Comparison of ENCODE assay signal across 9 cellular contexts in the genomic region with DNA sequence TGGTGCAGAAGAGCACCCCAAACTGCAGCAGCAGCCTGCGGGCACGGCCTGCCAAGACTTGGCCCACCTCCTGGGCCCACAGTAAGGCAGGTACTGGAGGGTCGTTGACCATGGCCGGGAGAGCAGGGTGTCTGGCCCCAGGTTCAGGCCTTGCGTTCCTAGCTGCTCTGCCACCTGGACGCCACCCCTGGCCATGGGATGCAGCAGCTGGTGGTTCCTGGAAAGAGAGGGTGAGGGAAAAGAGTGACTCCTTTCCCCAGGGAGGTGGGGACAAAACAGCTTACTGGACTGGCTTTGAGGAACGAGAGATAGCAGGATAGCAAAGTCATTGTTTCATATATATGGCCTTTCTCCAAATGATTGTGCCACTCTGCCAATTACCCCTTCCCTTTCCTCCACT. TPM values are rescaled to one million over a fixed set of nuclear protein-coding genes. Genes with fewer than 3 reads are reported as not detected.
DNase-seq lines count a peak whose midpoint lies in the region; ATAC-seq and TF ChIP-seq lines count a peak whose summit lies in the region.
"Had no signal": no experiment of that assay in that cellular context is flagged by ENCODE, and none has a peak within 500 bp of the region (broad histone marks: within the 10 kb centered on the region; RNA-seq: fewer than 3 reads in every experiment).

No MANE protein-coding gene starts in this region.

- H3K36me3 ChIP-seq in mammary epithelial cell (ENCODE audit: insufficient read depth, low read length) (no peaks in the 10 kb centered on the region), mesodermal cell (ENCODE audit: control insufficient read depth, insufficient read depth, low read length) (peaks cover 60% of the 10 kb centered on the region)

- in situ Hi-C loops in mammary epithelial cell (cut with MboI; ENCODE audit: low sequenced_read_pairs in 2 of 2): loop anchor here in 1 of 2 donors (25.0 kb wide), 1 partner anchor 918 kb away; a partner anchor contains a TSS

- H3K27ac ChIP-seq in mammary epithelial cell (ENCODE audit: insufficient read depth, low read depth, low read length) (peak overlapping the region; percentile 98), mesodermal cell (ENCODE audit: low read depth, low read length, severe bottlenecking) (peak overlapping the region; percentile 80)

- H3K4me3 Mint-ChIP-seq in Calu3 (ENCODE audit: low read depth, unreplicated experiment): peak overlapping the region; percentile 98

- peaks cover 24% of the 10 kb centered on the region for H3K4me1 Mint-ChIP-seq in Calu3 (ENCODE audit: low read depth, unreplicated experiment)

- BruUV-seq in Calu3 (replicated peaks; lab: Mats Ljungman, UMichigan): no TSS peak
- no TSS peak for BruUV-seq in mammary epithelial cell (replicated peaks; lab: Mats Ljungman, UMichigan)

- intact Hi-C loops in Calu3 (cut with micrococcal nuclease; ENCODE audit: unreplicated experiment): no loop called here
- intact Hi-C loops in mammary epithelial cell (cut with micrococcal nuclease): no loop called here

- CTCF ChIA-PET in Calu3 (lab: Charles Lee) (interaction anchor here (1.3 kb wide), 1 partner anchor 114 kb away, joined by 4 read pairs; a partner anchor contains a TSS), mammary epithelial cell (lab: Charles Lee; ENCODE audit: low non-redundant PET) (no interaction called here)

- H2AFZ ChIP-seq in mammary epithelial cell (ENCODE audit: low read depth, low read length): peak overlapping the region; percentile 80

- H3K9ac ChIP-seq in mammary epithelial cell (ENCODE audit: insufficient read depth, low read length): peak overlapping the region; percentile 97

- peaks cover 3% of the 10 kb centered on the region for H3K79me2 ChIP-seq in mammary epithelial cell (ENCODE audit: insufficient read depth, low read length)

- peak overlapping the region; percentile 86 for H3K27ac Mint-ChIP-seq in Calu3 (ENCODE audit: unreplicated experiment)

- H3K9me3 Mint-ChIP-seq in Calu3 (ENCODE audit: low read depth, unreplicated experiment): no peaks in the 10 kb centered on the region

- no peaks in the 10 kb centered on the region for H3K27me3 ChIP-seq in mammary epithelial cell (ENCODE audit: insufficient read depth, low read length)

- H3K4me1 ChIP-seq in mammary epithelial cell (ENCODE audit: insufficient read depth, low read length) (peaks cover 31% of the 10 kb centered on the region), mesodermal cell (ENCODE audit: control insufficient read depth, insufficient read depth, low read length, poor library complexity, severe bottlenecking) (peaks cover 3% of the 10 kb centered on the region)

- TF ChIP-seq CTCF in Calu3 (IDR thresholded peaks at IDR 0.05; ENCODE audit: unreplicated experiment) (no peak), mammary epithelial cell (conservative IDR thresholded peaks at IDR 0.05 in 1 of 2, IDR thresholded peaks at IDR 0.05 in 1 of 2; ENCODE audit: extremely low read depth in 1 of 2, insufficient read depth in 1 of 2, low read depth in 1 of 2, low read length in 2 of 2) (peak; percentile 10 to 28)

- WGBS in mammary epithelial cell (ENCODE audit: low coverage, missing lambda C conversion rate): 5% methylated on average over 7 of the region's 7 CpGs
- WGBS in mesodermal cell (ENCODE audit: insufficient coverage in 2 of 2), 2 experiments: 75 to 88% methylated on average over 5 to 6 of the region's 7 CpGs

- peak overlapping the region; percentile 70 to 89 (median 85) for H3K4me3 ChIP-seq in mammary epithelial cell (replicated peaks in 1 of 3; ENCODE audit: insufficient read depth in 1 of 3, low read depth in 2 of 3, low read length in 3 of 3)
- peak overlapping the region; percentile 51 for H3K4me3 ChIP-seq in mesodermal cell (ENCODE audit: extremely low read depth, insufficient read depth, low read length, poor library complexity, severe bottlenecking)

- peaks cover 71% of the 10 kb centered on the region for H3K36me3 Mint-ChIP-seq in Calu3 (ENCODE audit: insufficient read depth, unreplicated experiment)

- no peak for ATAC-seq in GM18858 (IDR thresholded peaks at IDR 0.05; ENCODE audit: unreplicated experiment)
- no peak for ATAC-seq in GM18868 (IDR thresholded peaks at IDR 0.05; ENCODE audit: unreplicated experiment)

- H3K9me3 ChIP-seq in mammary epithelial cell (replicated peaks; ENCODE audit: insufficient read depth, low read length): no peaks in the 10 kb centered on the region
- H3K9me3 ChIP-seq in mesodermal cell (ENCODE audit: control insufficient read depth, low read length): no peaks in the 10 kb centered on the region

- no peaks in the 10 kb centered on the region for H4K20me1 ChIP-seq in mammary epithelial cell (ENCODE audit: insufficient read depth, low read length)

- H3K4me2 ChIP-seq in mammary epithelial cell (ENCODE audit: insufficient read depth, low read depth, low read length): peak overlapping the region; percentile 84

- DNase-seq in Calu3 (peak; percentile 29), NCI-H146 (lab: John Stamatoyannopoulos, UW) (peak; percentile 55), mammary epithelial cell (peak; percentile 37), NCI-H1436 (lab: John Stamatoyannopoulos, UW) (no peak), SIG-M5 (lab: John Stamatoyannopoulos, UW) (no peak)

- no peaks in the 10 kb centered on the region for H3K27me3 Mint-ChIP-seq in Calu3 (ENCODE audit: unreplicated experiment)

- dilution Hi-C loops in mammary epithelial cell (cut with HindIII; ENCODE audit: low sequenced_read_pairs): no loop called here

RNA-seq across cellular contexts. Expression of a gene that starts 1.8 kb away (rescaled TPM):
- 71.5 and 88.0 TPM in 2 replicates for total RNA-seq in Calu3 (2022)
- total RNA-seq in mammary epithelial cell: 10 to 100 TPM; 30.0 to 44.2 TPM
- polyA plus RNA-seq in mammary epithelial cell: 58.9 TPM
- polyA minus RNA-seq in mammary epithelial cell: 147 TPM
- polyA plus RNA-seq in mesodermal cell (2013, experiment 1 of 2): 103 TPM
- polyA plus RNA-seq in mesodermal cell (2013, experiment 2 of 2): 81.6 TPM

RNA-seq across cellular contexts. Expression of a gene that starts 2.1 kb away (rescaled TPM):
- total RNA-seq in Calu3 (2022) (not detected in 2 replicates), mammary epithelial cell (not detected)
- 0.07 TPM for polyA plus RNA-seq in mammary epithelial cell
- polyA minus RNA-seq in mammary epithelial cell: not detected
- polyA plus RNA-seq in mesodermal cell (2013, experiment 1 of 2): 4.0 TPM
- 1.5 TPM for polyA plus RNA-seq in mesodermal cell (2013, experiment 2 of 2)
- total RNA-seq: SK-MEL-5 had no signal

RNA-seq across cellular contexts. Expression of a gene that starts 16.1 kb away (rescaled TPM):
- total RNA-seq in Calu3 (2022): 0.71 and 1.5 TPM in 2 replicates
- under 1 TPM; 0.24 to 0.33 TPM for total RNA-seq in mammary epithelial cell
- polyA plus RNA-seq in mammary epithelial cell: 0.01 TPM
- not detected for polyA minus RNA-seq in mammary epithelial cell
- polyA plus RNA-seq in mesodermal cell (2013, experiment 1 of 2): 0.55 TPM
- 0.25 TPM for polyA plus RNA-seq in mesodermal cell (2013, experiment 2 of 2)

RNA-seq across cellular contexts. Expression of a gene that starts 21.9 kb away (rescaled TPM):
- total RNA-seq in Calu3 (2022) (52.6 and 52.7 TPM in 2 replicates), mammary epithelial cell (10 to 100 TPM in 1 of 2 donors, 1 to 10 TPM in 1; 7.7 to 50.4 TPM)
- polyA plus RNA-seq in mammary epithelial cell: 13.7 TPM
- 41.4 TPM for polyA minus RNA-seq in mammary epithelial cell
- 42.2 TPM for polyA plus RNA-seq in mesodermal cell (2013, experiment 1 of 2)
- polyA plus RNA-seq in mesodermal cell (2013, experiment 2 of 2): 37.4 TPM

RNA-seq across cellular contexts. Expression of a gene that starts 22.9 kb away (rescaled TPM):
- 35.5 and 36.7 TPM in 2 replicates for total RNA-seq in Calu3 (2022)
- total RNA-seq in mammary epithelial cell: 10 to 100 TPM; 25.0 to 29.0 TPM
- 15.1 TPM for polyA plus RNA-seq in mammary epithelial cell
- polyA minus RNA-seq in mammary epithelial cell: 62.3 TPM
- 62.2 TPM for polyA plus RNA-seq in mesodermal cell (2013, experiment 1 of 2)
- polyA plus RNA-seq in mesodermal cell (2013, experiment 2 of 2): 59.3 TPM

Comparison
In these comparisons a context has a peak if more than half of its experiments do, and no peak if none do; other contexts are left out.
1. DNase-seq: peak in Calu3 (single experiment), NCI-H146 (single experiment) and mammary epithelial cell (single experiment); none in NCI-H1436 (single experiment) and SIG-M5 (single experiment).